Comparison of ENCODE assay signal across 1 cellular context in genomic region chr17:41340934-41341861, GRCh38.
TF ChIP-seq lines count a peak whose summit lies in the region.

No MANE protein-coding gene starts in this region.

TF ChIP-seq in GM12878, 131 proteins besides CTCF, POLR2A, EP300 and RAD21:
- TF ChIP-seq NFIC (IDR thresholded peaks at IDR 0.05; ENCODE audit: low read depth, low read length) = no peak
- TF ChIP-seq, protein P1, sequence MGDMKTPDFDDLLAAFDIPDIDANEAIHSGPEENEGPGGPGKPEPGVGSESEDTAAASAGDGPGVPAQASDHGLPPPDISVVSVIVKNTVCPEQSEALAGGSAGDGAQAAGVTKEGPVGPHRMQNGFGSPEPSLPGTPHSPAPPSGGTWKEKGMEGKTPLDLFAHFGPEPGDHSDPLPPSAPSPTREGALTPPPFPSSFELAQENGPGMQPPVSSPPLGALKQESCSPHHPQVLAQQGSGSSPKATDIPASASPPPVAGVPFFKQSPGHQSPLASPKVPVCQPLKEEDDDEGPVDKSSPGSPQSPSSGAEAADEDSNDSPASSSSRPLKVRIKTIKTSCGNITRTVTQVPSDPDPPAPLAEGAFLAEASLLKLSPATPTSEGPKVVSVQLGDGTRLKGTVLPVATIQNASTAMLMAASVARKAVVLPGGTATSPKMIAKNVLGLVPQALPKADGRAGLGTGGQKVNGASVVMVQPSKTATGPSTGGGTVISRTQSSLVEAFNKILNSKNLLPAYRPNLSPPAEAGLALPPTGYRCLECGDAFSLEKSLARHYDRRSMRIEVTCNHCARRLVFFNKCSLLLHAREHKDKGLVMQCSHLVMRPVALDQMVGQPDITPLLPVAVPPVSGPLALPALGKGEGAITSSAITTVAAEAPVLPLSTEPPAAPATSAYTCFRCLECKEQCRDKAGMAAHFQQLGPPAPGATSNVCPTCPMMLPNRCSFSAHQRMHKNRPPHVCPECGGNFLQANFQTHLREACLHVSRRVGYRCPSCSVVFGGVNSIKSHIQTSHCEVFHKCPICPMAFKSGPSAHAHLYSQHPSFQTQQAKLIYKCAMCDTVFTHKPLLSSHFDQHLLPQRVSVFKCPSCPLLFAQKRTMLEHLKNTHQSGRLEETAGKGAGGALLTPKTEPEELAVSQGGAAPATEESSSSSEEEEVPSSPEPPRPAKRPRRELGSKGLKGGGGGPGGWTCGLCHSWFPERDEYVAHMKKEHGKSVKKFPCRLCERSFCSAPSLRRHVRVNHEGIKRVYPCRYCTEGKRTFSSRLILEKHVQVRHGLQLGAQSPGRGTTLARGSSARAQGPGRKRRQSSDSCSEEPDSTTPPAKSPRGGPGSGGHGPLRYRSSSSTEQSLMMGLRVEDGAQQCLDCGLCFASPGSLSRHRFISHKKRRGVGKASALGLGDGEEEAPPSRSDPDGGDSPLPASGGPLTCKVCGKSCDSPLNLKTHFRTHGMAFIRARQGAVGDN (IDR thresholded peaks at IDR 0.05) = no peak
- no peak for TF ChIP-seq TCF3 (IDR thresholded peaks at IDR 0.05; ENCODE audit: borderline replicate concordance, insufficient read depth, low read depth, low read length)
- TF ChIP-seq MTA2 (IDR thresholded peaks at IDR 0.05; ENCODE audit: low read depth) = 0 out of 2 replicates have a peak, but pooled peaks have one; percentile 4
- TF ChIP-seq SMARCA5 (IDR thresholded peaks at IDR 0.05) = no peak
- TF ChIP-seq, protein P2, sequence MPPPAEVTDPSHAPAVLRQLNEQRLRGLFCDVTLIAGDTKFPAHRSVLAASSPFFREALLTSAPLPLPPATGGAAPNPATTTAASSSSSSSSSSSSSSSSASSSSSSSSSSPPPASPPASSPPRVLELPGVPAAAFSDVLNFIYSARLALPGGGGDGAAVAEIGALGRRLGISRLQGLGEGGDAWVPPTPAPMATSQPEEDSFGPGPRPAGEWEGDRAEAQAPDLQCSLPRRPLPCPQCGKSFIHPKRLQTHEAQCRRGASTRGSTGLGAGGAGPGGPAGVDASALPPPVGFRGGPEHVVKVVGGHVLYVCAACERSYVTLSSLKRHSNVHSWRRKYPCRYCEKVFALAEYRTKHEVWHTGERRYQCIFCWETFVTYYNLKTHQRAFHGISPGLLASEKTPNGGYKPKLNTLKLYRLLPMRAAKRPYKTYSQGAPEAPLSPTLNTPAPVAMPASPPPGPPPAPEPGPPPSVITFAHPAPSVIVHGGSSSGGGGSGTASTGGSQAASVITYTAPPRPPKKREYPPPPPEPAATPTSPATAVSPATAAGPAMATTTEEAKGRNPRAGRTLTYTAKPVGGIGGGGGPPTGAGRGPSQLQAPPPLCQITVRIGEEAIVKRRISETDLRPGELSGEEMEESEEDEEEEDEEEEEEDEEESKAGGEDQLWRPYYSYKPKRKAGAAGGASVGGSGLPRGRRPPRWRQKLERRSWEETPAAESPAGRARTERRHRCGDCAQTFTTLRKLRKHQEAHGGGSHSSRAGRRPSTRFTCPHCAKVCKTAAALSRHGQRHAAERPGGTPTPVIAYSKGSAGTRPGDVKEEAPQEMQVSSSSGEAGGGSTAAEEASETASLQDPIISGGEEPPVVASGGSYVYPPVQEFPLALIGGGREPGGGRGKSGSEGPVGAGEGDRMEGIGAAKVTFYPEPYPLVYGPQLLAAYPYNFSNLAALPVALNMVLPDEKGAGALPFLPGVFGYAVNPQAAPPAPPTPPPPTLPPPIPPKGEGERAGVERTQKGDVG (CRISPR knock-in tag; IDR thresholded peaks at IDR 0.05) = no peak
- TF ChIP-seq SIX5 (IDR thresholded peaks at IDR 0.05; ENCODE audit: low read depth, low read length, severe bottlenecking) = no peak
- TF ChIP-seq SUZ12 (IDR thresholded peaks at IDR 0.05; ENCODE audit: unreplicated experiment) = no peak
- TF ChIP-seq ZNF24 (IDR thresholded peaks at IDR 0.05) = peak; percentile 44; the same call in 1 of the 2 replicates
- TF ChIP-seq RB1 (IDR thresholded peaks at IDR 0.05; ENCODE audit: borderline replicate concordance) = no peak
- TF ChIP-seq RFX5 (IDR thresholded peaks at IDR 0.05; ENCODE audit: low read depth, low read length) = no peak
- no peak for TF ChIP-seq CBX5 (IDR thresholded peaks at IDR 0.05; ENCODE audit: low read depth)
- TF ChIP-seq ATF7 (IDR thresholded peaks at IDR 0.05; ENCODE audit: low read depth) = no peak
- no peak for TF ChIP-seq HSF1 (IDR thresholded peaks at IDR 0.05; ENCODE audit: low read depth, low read length)
